ENCODE assay signal across 13 cellular contexts in genomic region chr14:101071493-101071891, GRCh38.
DNase-seq lines count a peak whose midpoint lies in the region; FAIRE-seq and TF ChIP-seq lines count a peak whose summit lies in the region.
"Had no signal": no experiment of that assay in that cellular context is flagged by ENCODE, and none has a peak within 500 bp of the region (broad histone marks: within the 10 kb centered on the region; RNA-seq: fewer than 3 reads in every experiment).

No MANE protein-coding gene starts in this region.

- H3K9me3 ChIP-seq in BLaER1 treated with 17β-estradiol and CSF1 and Interleukin-3, amounts not matched to agents 10 nM and 100 nM (replicated peaks in 1 of 11) = peaks cover 0 to 2% (median 0%) of the 10 kb centered on the region in 11 experiments; a peak in 4 of 22 replicates
- H3K9me3 ChIP-seq in H1 (ENCODE audit: insufficient read depth in 2 of 2, low read depth in 1 of 2, low read length in 1 of 2) = no peaks in the 10 kb centered on the region; a peak in 1 of 4 replicates
- no peaks in the 10 kb centered on the region for H3K9me3 ChIP-seq in small intestine (ENCODE audit: control insufficient read depth, low read depth)

- no peak for TF ChIP-seq RAD21 in H1 (IDR thresholded peaks at IDR 0.05 in 1 of 2, conservative IDR thresholded peaks at IDR 0.05 in 1 of 2; ENCODE audit: low read depth in 2 of 2, low read length in 2 of 2)

- FAIRE-seq in H1 (lab: Jason Lieb, UNC) = no peak
- no peak for FAIRE-seq in RCC 7860 (lab: Jason Lieb, UNC)
- no peak for FAIRE-seq in small intestine (lab: Jason Lieb, UNC)
- FAIRE-seq: GM18507 had no signal

- no peaks in the 10 kb centered on the region for H3K36me3 Mint-ChIP-seq in progenitor cell of endocrine pancreas (ENCODE audit: insufficient read depth)

- no peaks in the 10 kb centered on the region for H3K9me3 Mint-ChIP-seq in progenitor cell of endocrine pancreas (ENCODE audit: low read depth)
- H3K9me3 Mint-ChIP-seq: dendritic cell treated with granulocyte-macrophage colony-stimulating factor and Interleukin-4, amounts not matched to agents 40 ng/mL and 50 ng/mL, for 4 days had no signal

- no peak overlapping the region for H4K5ac ChIP-seq in H1 (ENCODE audit: insufficient read length, low read depth, low read length)

- peak overlapping the region; percentile 1 to 97 (median 91); a peak in 20 of 22 replicates for H3K4me2 ChIP-seq in BLaER1 treated with 17β-estradiol and CSF1 and Interleukin-3, amounts not matched to agents 10 nM and 100 nM
- no peak overlapping the region for H3K4me2 ChIP-seq in H1 (ENCODE audit: insufficient read depth in 1 of 2, low read depth in 2 of 2, low read length in 2 of 2)

- H3K27ac Mint-ChIP-seq in progenitor cell of endocrine pancreas = no peak overlapping the region
- H3K27ac Mint-ChIP-seq: dendritic cell treated with granulocyte-macrophage colony-stimulating factor and Interleukin-4, amounts not matched to agents 40 ng/mL and 50 ng/mL, for 4 days had no signal

- TF ChIP-seq POLR2A in H1 (IDR thresholded peaks at IDR 0.05; ENCODE audit: control extremely low read depth in 1 of 2, low read depth in 2 of 2, low read length in 2 of 2) = no peak

- WGBS in H1 (ENCODE audit: extremely low coverage in 1 of 2, insufficient coverage in 1 of 2, insufficient read length in 1 of 2, insufficient replicate concordance in 2 of 2, low coverage in 1 of 2, low lambda C conversion rate in 2 of 2, missing lambda C conversion rate in 1 of 2), 2 experiments = 76% methylated on average over 11 of the region's 12 CpGs; no CpG with 5 or more reads in 1 of the 2 experiments
- 70 to 86% (median 75%) methylated on average over 12 of the region's 12 CpGs for WGBS in small intestine, 3 donors

- peaks cover 0 to 82% (median 0%) of the 10 kb centered on the region in 11 experiments; a peak in 8 of 22 replicates for H3K27me3 ChIP-seq in BLaER1 treated with 17β-estradiol and CSF1 and Interleukin-3, amounts not matched to agents 10 nM and 100 nM
- peaks cover 0 to 7% (median 2%) of the 10 kb centered on the region in 4 experiments; a peak in 3 of 7 replicates for H3K27me3 ChIP-seq in H1 (replicated peaks in 1 of 4; ENCODE audit: control insufficient read depth in 3 of 4, extremely low read depth in 1 of 4, insufficient read depth in 3 of 4, low read length in 3 of 4)
- H3K27me3 ChIP-seq in small intestine (ENCODE audit: control insufficient read depth in 2 of 2, insufficient read depth in 2 of 2, low read length in 2 of 2) = peaks cover 5 to 7% of the 10 kb centered on the region in 2 donors

- no peak for TF ChIP-seq EP300 in H1 (IDR thresholded peaks at IDR 0.05; ENCODE audit: borderline replicate concordance in 1 of 2, low read depth in 2 of 2, low read length in 2 of 2)

- H3K79me2 ChIP-seq in H1 (ENCODE audit: control insufficient read depth in 1 of 2, insufficient read depth in 2 of 2, low read length in 2 of 2) = no peaks in the 10 kb centered on the region

- CTCF ChIA-PET in H1 (lab: Charles Lee; ENCODE audit: partially characterized antibody) = interaction anchor here (1.0 kb wide), 1 partner anchor 13 kb away, joined by 3 read pairs; no protein-coding TSS in a partner anchor

- TF ChIP-seq CTCF in H1 (IDR thresholded peaks at IDR 0.05; ENCODE audit: control extremely low read depth in 1 of 3, insufficient read depth in 1 of 3, low read depth in 1 of 3, low read length in 3 of 3) (no peak), progenitor cell of endocrine pancreas (IDR thresholded peaks at IDR 0.05; ENCODE audit: unreplicated experiment) (no peak)

- no peak overlapping the region for H3K56ac ChIP-seq in H1 (replicated peaks; ENCODE audit: insufficient read length, low read depth, low read length)

- POLR2A ChIA-PET in H1 (lab: Charles Lee; ENCODE audit: partially characterized antibody) = no interaction called here

- no peak overlapping the region for H3K4ac ChIP-seq in H1 (replicated peaks; ENCODE audit: insufficient read length, low read depth, low read length)

- no peak overlapping the region for H2AFZ ChIP-seq in H1 (ENCODE audit: low read length)

- H2BK20ac ChIP-seq in H1 (ENCODE audit: low read length) = no peak overlapping the region

- H3K18ac ChIP-seq in H1 (ENCODE audit: extremely low read depth, low read length) = peak overlapping the region; percentile 4; the same call in 1 of the 2 replicates

- H2BK12ac ChIP-seq in H1 (ENCODE audit: low read depth, low read length) = no peak overlapping the region

- H3K4me1 Mint-ChIP-seq in progenitor cell of endocrine pancreas (ENCODE audit: low read depth) = peaks cover 6% of the 10 kb centered on the region

- peaks cover 18% of the 10 kb centered on the region for H3K27me3 Mint-ChIP-seq in progenitor cell of endocrine pancreas

- peak overlapping the region in 4 of 11 experiments; percentile 3 to 70 (median 25); a peak in 5 of 22 replicates for H3K27ac ChIP-seq in BLaER1 treated with 17β-estradiol and CSF1 and Interleukin-3, amounts not matched to agents 10 nM and 100 nM
- H3K27ac ChIP-seq in H1 (ENCODE audit: low read depth, low read length) (no peak overlapping the region), small intestine (ENCODE audit: low read depth in 1 of 2, low read length in 1 of 2) (no peak overlapping the region)

- no peak overlapping the region for H2BK120ac ChIP-seq in H1 (replicated peaks; ENCODE audit: low read depth, low read length)

- no peak overlapping the region for H3K14ac ChIP-seq in H1 (ENCODE audit: insufficient read length)

- peak overlapping the region in 2 of 10 experiments; percentile 19 to 41; a peak in 4 of 20 replicates for H3K4me3 ChIP-seq in BLaER1 treated with 17β-estradiol and CSF1 and Interleukin-3, amounts not matched to agents 10 nM and 100 nM
- no peak overlapping the region for H3K4me3 ChIP-seq in H1 (ENCODE audit: extremely low read depth in 1 of 4, insufficient read depth in 2 of 4, low read depth in 3 of 4, low read length in 4 of 4)
- no peak overlapping the region for H3K4me3 ChIP-seq in small intestine (ENCODE audit: low read depth in 1 of 2, low read length in 2 of 2)

- H4K8ac ChIP-seq in H1 (ENCODE audit: extremely low read depth, insufficient read depth, low read length) = no peak overlapping the region

- no peak overlapping the region for H3K23ac ChIP-seq in H1 (ENCODE audit: insufficient read length)

- H2BK15ac ChIP-seq in H1 (ENCODE audit: low read length) = no peak overlapping the region

- H4K91ac ChIP-seq in H1 (replicated peaks; ENCODE audit: insufficient read length, low read length) = no peak overlapping the region

- no peak overlapping the region for H2AK5ac ChIP-seq in H1 (ENCODE audit: low read depth, low read length)

- H3K36me3 ChIP-seq in BLaER1 treated with 17β-estradiol and CSF1 and Interleukin-3, amounts not matched to agents 10 nM and 100 nM = no peaks in the 10 kb centered on the region
- H3K36me3 ChIP-seq in H1 (ENCODE audit: control insufficient read depth in 2 of 4, insufficient read depth in 4 of 4, low read length in 3 of 4) (no peaks in the 10 kb centered on the region), small intestine (ENCODE audit: control insufficient read depth in 2 of 2, insufficient read depth in 2 of 2, low read length in 2 of 2) (no peaks in the 10 kb centered on the region)

- no peak overlapping the region for H2BK5ac ChIP-seq in H1 (ENCODE audit: low read depth, low read length)

- peaks cover 64 to 100% (median 98%) of the 10 kb centered on the region in 10 experiments for H3K4me1 ChIP-seq in BLaER1 treated with 17β-estradiol and CSF1 and Interleukin-3, amounts not matched to agents 10 nM and 100 nM
- H3K4me1 ChIP-seq in H1 (replicated peaks in 1 of 4; ENCODE audit: control insufficient read depth in 3 of 4, insufficient read depth in 4 of 4, low read length in 3 of 4) = peaks cover 0 to 18% (median 9%) of the 10 kb centered on the region in 4 experiments; a peak in 6 of 7 replicates
- no peaks in the 10 kb centered on the region for H3K4me1 ChIP-seq in small intestine (ENCODE audit: control insufficient read depth in 2 of 2, insufficient read depth in 1 of 2, low read depth in 1 of 2, low read length in 1 of 2)

- DNase-seq in NCI-H1694 (lab: John Stamatoyannopoulos, UW) = peak; percentile 75
- DNase-seq in H1 (ENCODE audit: low read depth in 1 of 2, low spot score in 2 of 2) = peak in 1 of 2 experiments; percentile 43
- peak; percentile 6 for DNase-seq in progenitor cell of endocrine pancreas (ENCODE audit: low spot score, unreplicated experiment)
- DNase-seq in HuH-7 (ENCODE audit: low spot score) = no peak
- DNase-seq in RCC 7860 (ENCODE audit: low spot score) = no peak
- DNase-seq in mucosa of gallbladder (ENCODE audit: low spot score) = no peak
- DNase-seq in small intestine = no peak
- DNase-seq: DMS 273 treated with DMSO at 0.1 percent for 48 hours, NCI-H1105 treated with DMSO at 0.1 percent for 48 hours, NCI-H2227 treated with DMSO at 0.1 percent for 48 hours had no signal

- peaks cover 0 to 16% (median 0%) of the 10 kb centered on the region in 11 experiments; a peak in 3 of 22 replicates for H4K20me1 ChIP-seq in BLaER1 treated with 17β-estradiol and CSF1 and Interleukin-3, amounts not matched to agents 10 nM and 100 nM
- H4K20me1 ChIP-seq in H1 (replicated peaks in 1 of 2; ENCODE audit: control insufficient read depth in 1 of 2, insufficient read depth in 2 of 2, low read length in 2 of 2) = no peaks in the 10 kb centered on the region

- no peaks in the 10 kb centered on the region for H3K79me1 ChIP-seq in H1 (ENCODE audit: low read depth, low read length)

- no peaks in the 10 kb centered on the region for H3K23me2 ChIP-seq in H1 (ENCODE audit: low read depth, low read length)

- peak overlapping the region in 4 of 11 experiments; percentile 53 to 73 (median 68); a peak in 7 of 22 replicates for H3K9ac ChIP-seq in BLaER1 treated with 17β-estradiol and CSF1 and Interleukin-3, amounts not matched to agents 10 nM and 100 nM
- H3K9ac ChIP-seq in H1 (replicated peaks in 1 of 4; ENCODE audit: extremely low read depth in 1 of 4, low read depth in 3 of 4, low read length in 3 of 4) = no peak overlapping the region

- no peak overlapping the region for H3K4me3 Mint-ChIP-seq in progenitor cell of endocrine pancreas (ENCODE audit: low read depth)
- H3K4me3 Mint-ChIP-seq: dendritic cell treated with granulocyte-macrophage colony-stimulating factor and Interleukin-4, amounts not matched to agents 40 ng/mL and 50 ng/mL, for 4 days had no signal

TF ChIP-seq in H1, 55 proteins besides CTCF, POLR2A, EP300 and RAD21:
- no peak for TF ChIP-seq BCL11A (IDR thresholded peaks at IDR 0.05; ENCODE audit: low read depth in 2 of 2, low read length in 2 of 2)

Comparison
In these comparisons a context has a peak if more than half of its experiments do, and no peak if none do; other contexts are left out.
1. H3K4me2 ChIP-seq: peak in BLaER1 treated with 17β-estradiol and CSF1 and Interleukin-3, amounts not matched to agents 10 nM and 100 nM (11 of 11); none in H1 (0 of 2).
2. DNase-seq: peak in NCI-H1694 (single experiment) and progenitor cell of endocrine pancreas (single experiment); none in HuH-7 (single experiment), RCC 7860 (single experiment), mucosa of gallbladder (single experiment) and small intestine (single experiment).